1 cellular context compared by ENCODE assay signal in genomic region chr6:107082045-107082444, GRCh38.
TF ChIP-seq lines count a peak whose summit lies in the region.

No MANE protein-coding gene starts in this region.

TF ChIP-seq in HEK293, 187 proteins besides CTCF, POLR2A, EP300 and RAD21 (continued from another document):
- no peak for TF ChIP-seq PBX3 (CRISPR knock-in tag; IDR thresholded peaks at IDR 0.05)
- TF ChIP-seq ZNF112 (tag by site-specific recombination; IDR thresholded peaks at IDR 0.05): no peak
- TF ChIP-seq ZNF514 (tag by site-specific recombination; IDR thresholded peaks at IDR 0.05): no peak
- no peak for TF ChIP-seq ZNF146 (tag by site-specific recombination; IDR thresholded peaks at IDR 0.05)
- no peak for TF ChIP-seq ZNF624 (tag by site-specific recombination; IDR thresholded peaks at IDR 0.05)
- no peak for TF ChIP-seq YY2 (tag by site-specific recombination; IDR thresholded peaks at IDR 0.05)
- TF ChIP-seq, protein P1, sequence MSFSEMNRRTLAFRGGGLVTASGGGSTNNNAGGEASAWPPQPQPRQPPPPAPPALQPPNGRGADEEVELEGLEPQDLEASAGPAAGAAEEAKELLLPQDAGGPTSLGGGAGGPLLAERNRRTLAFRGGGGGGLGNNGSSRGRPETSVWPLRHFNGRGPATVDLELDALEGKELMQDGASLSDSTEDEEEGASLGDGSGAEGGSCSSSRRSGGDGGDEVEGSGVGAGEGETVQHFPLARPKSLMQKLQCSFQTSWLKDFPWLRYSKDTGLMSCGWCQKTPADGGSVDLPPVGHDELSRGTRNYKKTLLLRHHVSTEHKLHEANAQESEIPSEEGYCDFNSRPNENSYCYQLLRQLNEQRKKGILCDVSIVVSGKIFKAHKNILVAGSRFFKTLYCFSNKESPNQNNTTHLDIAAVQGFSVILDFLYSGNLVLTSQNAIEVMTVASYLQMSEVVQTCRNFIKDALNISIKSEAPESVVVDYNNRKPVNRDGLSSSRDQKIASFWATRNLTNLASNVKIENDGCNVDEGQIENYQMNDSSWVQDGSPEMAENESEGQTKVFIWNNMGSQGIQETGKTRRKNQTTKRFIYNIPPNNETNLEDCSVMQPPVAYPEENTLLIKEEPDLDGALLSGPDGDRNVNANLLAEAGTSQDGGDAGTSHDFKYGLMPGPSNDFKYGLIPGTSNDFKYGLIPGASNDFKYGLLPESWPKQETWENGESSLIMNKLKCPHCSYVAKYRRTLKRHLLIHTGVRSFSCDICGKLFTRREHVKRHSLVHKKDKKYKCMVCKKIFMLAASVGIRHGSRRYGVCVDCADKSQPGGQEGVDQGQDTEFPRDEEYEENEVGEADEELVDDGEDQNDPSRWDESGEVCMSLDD (tag by site-specific recombination; IDR thresholded peaks at IDR 0.05): no peak
- no peak for TF ChIP-seq KLF16 (tag by site-specific recombination; IDR thresholded peaks at IDR 0.05)
- no peak for TF ChIP-seq ZBTB49 (tag by site-specific recombination; IDR thresholded peaks at IDR 0.05; ENCODE audit: low read depth)
- TF ChIP-seq ZNF48 (tag by site-specific recombination; IDR thresholded peaks at IDR 0.05): no peak
- no peak for TF ChIP-seq ZBTB20 (tag by site-specific recombination; IDR thresholded peaks at IDR 0.05)
- no peak for TF ChIP-seq BCL11A (tag by site-specific recombination; IDR thresholded peaks at IDR 0.05; ENCODE audit: low read depth)
- no peak for TF ChIP-seq SCRT1 (tag by site-specific recombination; IDR thresholded peaks at IDR 0.05; ENCODE audit: borderline replicate concordance)
- no peak for TF ChIP-seq ZNF792 (tag by site-specific recombination; IDR thresholded peaks at IDR 0.05)
